ENCODE assay signal across 11 cellular contexts in the genomic region with DNA sequence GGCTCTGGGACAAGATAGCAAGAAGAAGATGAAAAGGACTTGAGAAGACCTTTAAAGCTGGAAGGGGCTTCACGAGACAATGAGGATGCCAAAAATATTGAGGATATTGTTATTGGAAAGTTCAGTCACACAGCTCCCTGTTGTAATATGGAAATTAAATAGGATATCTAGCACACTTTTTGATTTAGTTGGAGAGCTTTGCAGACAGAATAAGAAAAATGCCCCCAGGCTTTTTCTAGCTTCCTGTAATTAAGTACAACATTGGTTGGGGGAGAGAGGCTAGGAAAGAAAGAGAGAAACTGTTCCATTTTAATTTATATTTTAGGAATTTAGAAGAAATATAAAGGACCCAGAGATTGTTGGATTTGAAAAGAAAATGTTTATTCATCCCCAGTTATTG. TPM values are rescaled to one million over a fixed set of nuclear protein-coding genes. Genes with fewer than 3 reads are reported as not detected.
"Had no signal": no experiment of that assay in that cellular context is flagged by ENCODE, and none has a peak within 500 bp of the region (broad histone marks: within the 10 kb centered on the region; RNA-seq: fewer than 3 reads in every experiment).

No MANE protein-coding gene starts in this region.

- H3K4me3 ChIP-seq: GM23248, HAP-1, K562 had no signal

- DNase-seq: GM23248, GOT3, H7, HFFc6, IMR-90, KG1 had no signal

- H3K36me3 ChIP-seq: HAP-1 had no signal

- H3K27ac ChIP-seq: GM23248 had no signal

- H3K9me3 ChIP-seq: HAP-1 had no signal

- H3K4me1 ChIP-seq: HAP-1 had no signal

- ATAC-seq: HCT116 had no signal

RNA-seq across cellular contexts. Expression of a gene that starts 27.5 kb away (rescaled TPM):
- total RNA-seq: GM23248, HFFc6, HT-29 had no signal

RNA-seq across cellular contexts. Expression of a gene that starts 32.7 kb away (rescaled TPM):
- total RNA-seq: GM23248, H4, H7, HFFc6, HT-29, IMR-90, K562 had no signal
